Comparison of ENCODE assay signal across 1 cellular context in genomic region chr2:53961478-53962216, GRCh38.
A peak's percentile ranks its signal among the peaks of the same experiment; 100 is the strongest.
TF ChIP-seq lines count a peak whose summit lies in the region.

No MANE protein-coding gene starts in this region.

TF ChIP-seq in GM12878, 131 proteins besides CTCF, POLR2A, EP300 and RAD21:
- TF ChIP-seq ATF7 (IDR thresholded peaks at IDR 0.05; ENCODE audit: low read depth) = peak; percentile 15; the same call in 1 of the 2 replicates
TF ChIP-seq in GM12878: peak in this region for 1; not testable (repeated sequence) for 130.
